In genomic region chr12:57620245-57620935, GRCh38 we compare ENCODE assay signal across 11 cellular contexts. TPM values are rescaled to one million over a fixed set of nuclear protein-coding genes. Genes with fewer than 3 reads are reported as not detected.
DNase-seq lines count a peak whose midpoint lies in the region; ATAC-seq and TF ChIP-seq lines count a peak whose summit lies in the region.
"Had no signal": no experiment of that assay in that cellular context is flagged by ENCODE, and none has a peak within 500 bp of the region (broad histone marks: within the 10 kb centered on the region; RNA-seq: fewer than 3 reads in every experiment).

No MANE protein-coding gene starts in this region.

- POLR2A ChIA-PET in Caco-2 (lab: Charles Lee): no interaction called here

- intact Hi-C loops in Caco-2 (cut with micrococcal nuclease; ENCODE audit: unreplicated experiment): loop anchor here (5.0 kb wide), 1 partner anchor 98 kb away; the partner anchor contains the start of genes DDIT3 and MBD6

- CTCF ChIA-PET in Caco-2 (lab: Charles Lee): interaction anchor here (0.8 to 3.0 kb wide), 4 partner anchors 12 to 41 kb away, joined by 3 to 20 read pairs (median 6); partner anchors contain the start of gene B4GALNT1

- H3K36me3 Mint-ChIP-seq in Caco-2 (ENCODE audit: insufficient read depth, unreplicated experiment) (no peaks in the 10 kb centered on the region), memory B cell (no peaks in the 10 kb centered on the region)
- H3K36me3 Mint-ChIP-seq in activated T-helper 17 cell treated with anti-CD3 and anti-CD28 coated beads, Interleukin-2, amount 50 U/mL, for 72 hours (ENCODE audit: low read depth): peaks cover 6% of the 10 kb centered on the region

- TF ChIP-seq CTCF in Caco-2 (IDR thresholded peaks at IDR 0.05; ENCODE audit: insufficient read depth in 1 of 2, low read depth in 1 of 2, low read length in 1 of 2, severe bottlenecking in 1 of 2, unreplicated experiment in 1 of 2) (no peak), WERI-Rb-1 (IDR thresholded peaks at IDR 0.05; ENCODE audit: low read depth, low read length) (no peak)

- peaks cover 26% of the 10 kb centered on the region for H3K27me3 Mint-ChIP-seq in Caco-2 (ENCODE audit: insufficient read depth, unreplicated experiment)
- H3K27me3 Mint-ChIP-seq in activated T-helper 17 cell treated with anti-CD3 and anti-CD28 coated beads, Interleukin-2, amount 50 U/mL, for 72 hours: peaks cover 73% of the 10 kb centered on the region
- H3K27me3 Mint-ChIP-seq in memory B cell: peaks cover 51% of the 10 kb centered on the region

- H3K9ac ChIP-seq in BLaER1 treated with 17β-estradiol and CSF1 and Interleukin-3, amounts not matched to agents 10 nM and 100 nM: no peak overlapping the region

- H3K4me3 Mint-ChIP-seq in Caco-2 (ENCODE audit: unreplicated experiment) (peak overlapping the region; percentile 75), memory B cell (peak overlapping the region; percentile 70)
- H3K4me3 Mint-ChIP-seq in activated T-helper 17 cell treated with anti-CD3 and anti-CD28 coated beads, Interleukin-2, amount 50 U/mL, for 72 hours: peak overlapping the region; percentile 51

- H3K4me2 ChIP-seq in BLaER1 treated with 17β-estradiol and CSF1 and Interleukin-3, amounts not matched to agents 10 nM and 100 nM: peak overlapping the region; percentile 30 to 89 (median 72); a peak in 21 of 22 replicates

- peaks cover 78 to 88% (median 83%) of the 10 kb centered on the region in 11 experiments for H3K27me3 ChIP-seq in BLaER1 treated with 17β-estradiol and CSF1 and Interleukin-3, amounts not matched to agents 10 nM and 100 nM
- H3K27me3 ChIP-seq in Caco-2 (replicated peaks; ENCODE audit: control insufficient read depth, insufficient read depth, low read length) (peaks cover 4% of the 10 kb centered on the region), WERI-Rb-1 (ENCODE audit: insufficient read depth, low read depth, severe bottlenecking) (no peaks in the 10 kb centered on the region)

- H3K9me3 Mint-ChIP-seq in Caco-2 (ENCODE audit: unreplicated experiment) (no peaks in the 10 kb centered on the region), memory B cell (no peaks in the 10 kb centered on the region)
- H3K9me3 Mint-ChIP-seq in activated T-helper 17 cell treated with anti-CD3 and anti-CD28 coated beads, Interleukin-2, amount 50 U/mL, for 72 hours: no peaks in the 10 kb centered on the region

- H3K36me3 ChIP-seq in BLaER1 treated with 17β-estradiol and CSF1 and Interleukin-3, amounts not matched to agents 10 nM and 100 nM: 0 out of 22 replicates have a peak, but pooled peaks cover 0 to 4% (median 0%) of the 10 kb centered on the region in 11 experiments
- H3K36me3 ChIP-seq in Caco-2 (ENCODE audit: control insufficient read depth, insufficient read depth, low read length): no peaks in the 10 kb centered on the region
- peaks cover 78% of the 10 kb centered on the region for H3K36me3 ChIP-seq in WERI-Rb-1

- H3K27ac ChIP-seq in BLaER1 treated with 17β-estradiol and CSF1 and Interleukin-3, amounts not matched to agents 10 nM and 100 nM: no peak overlapping the region
- no peak overlapping the region for H3K27ac ChIP-seq in WERI-Rb-1
- H3K27ac ChIP-seq: tibial artery had no signal

- no peak for DNase-seq in Caco-2
- no peak for DNase-seq in memory B cell (ENCODE audit: low spot score in 2 of 2)
- no peak for DNase-seq in activated CD4-positive, CD25-positive, alpha-beta regulatory T cell (lab: John Stamatoyannopoulos, UW)
- no peak for DNase-seq in midbrain (lab: John Stamatoyannopoulos, UW)
- DNase-seq in WERI-Rb-1: no peak
- DNase-seq: NCI-H1417, NCI-H510A treated with DMSO at 0.1 percent for 48 hours, tibial artery had no signal

- peaks cover 18 to 37% (median 32%) of the 10 kb centered on the region in 10 experiments for H3K4me1 ChIP-seq in BLaER1 treated with 17β-estradiol and CSF1 and Interleukin-3, amounts not matched to agents 10 nM and 100 nM
- no peaks in the 10 kb centered on the region; the same call in 1 of the 2 replicates for H3K4me1 ChIP-seq in Caco-2

- H3K4me1 Mint-ChIP-seq in Caco-2 (ENCODE audit: low read depth, unreplicated experiment) (peaks cover 7% of the 10 kb centered on the region), memory B cell (peaks cover 42% of the 10 kb centered on the region)
- H3K4me1 Mint-ChIP-seq in activated T-helper 17 cell treated with anti-CD3 and anti-CD28 coated beads, Interleukin-2, amount 50 U/mL, for 72 hours: peaks cover 11% of the 10 kb centered on the region

- no TSS peak for BruUV-seq in Caco-2 (replicated peaks; lab: Mats Ljungman, UMichigan)

- peak overlapping the region in 5 of 10 experiments; percentile 8 to 54 (median 38); a peak in 8 of 20 replicates for H3K4me3 ChIP-seq in BLaER1 treated with 17β-estradiol and CSF1 and Interleukin-3, amounts not matched to agents 10 nM and 100 nM
- H3K4me3 ChIP-seq in Caco-2 (ENCODE audit: low read depth, low read length): no peak overlapping the region
- H3K4me3 ChIP-seq in WERI-Rb-1 (ENCODE audit: low read depth, low read length): no peak overlapping the region

- H4K20me1 ChIP-seq in BLaER1 treated with 17β-estradiol and CSF1 and Interleukin-3, amounts not matched to agents 10 nM and 100 nM: peaks cover 0 to 34% (median 17%) of the 10 kb centered on the region in 11 experiments; a peak in 13 of 22 replicates

- peaks cover 0 to 7% (median 0%) of the 10 kb centered on the region in 11 experiments; a peak in 2 of 22 replicates for H3K9me3 ChIP-seq in BLaER1 treated with 17β-estradiol and CSF1 and Interleukin-3, amounts not matched to agents 10 nM and 100 nM (replicated peaks in 1 of 11)
- no peaks in the 10 kb centered on the region for H3K9me3 ChIP-seq in Caco-2
- no peaks in the 10 kb centered on the region for H3K9me3 ChIP-seq in WERI-Rb-1 (ENCODE audit: severe bottlenecking)
- H3K9me3 ChIP-seq: tibial artery had no signal

- ATAC-seq in activated T-helper 17 cell treated with anti-CD3 and anti-CD28 coated beads, Interleukin-2, amount 50 U/mL, for 72 hours (replicated peaks): no peak
- ATAC-seq in memory B cell (ENCODE audit: low read depth) (no peak), HG03520 (IDR thresholded peaks at IDR 0.05; ENCODE audit: unreplicated experiment) (no peak)

- H3K27ac Mint-ChIP-seq in Caco-2 (ENCODE audit: unreplicated experiment) (no peak overlapping the region), memory B cell (no peak overlapping the region)
- H3K27ac Mint-ChIP-seq in activated T-helper 17 cell treated with anti-CD3 and anti-CD28 coated beads, Interleukin-2, amount 50 U/mL, for 72 hours: no peak overlapping the region

RNA-seq across cellular contexts. Expression of gene ARHGEF25, which starts 9.2 kb away (rescaled TPM):
- total RNA-seq in Caco-2 (2022): 5.2 and 5.5 TPM in 2 replicates
- total RNA-seq in activated T-helper 17 cell treated with anti-CD3 and anti-CD28 coated beads, Interleukin-2, amount 50 U/mL, for 72 hours: 1 to 10 TPM; 1.5 to 1.6 TPM

RNA-seq across cellular contexts. Expression of gene B4GALNT1, which starts 12.6 kb away (rescaled TPM):
- total RNA-seq in Caco-2 (2022): 4.2 and 5.7 TPM in 2 replicates
- 1 to 10 TPM; 1.5 to 3.7 TPM for total RNA-seq in activated T-helper 17 cell treated with anti-CD3 and anti-CD28 coated beads, Interleukin-2, amount 50 U/mL, for 72 hours

RNA-seq across cellular contexts. Expression of gene DTX3, which starts 15.8 kb away (rescaled TPM):
- total RNA-seq in Caco-2 (2022): 17.4 and 20.4 TPM in 2 replicates
- 10 to 100 TPM; 16.7 to 19.5 TPM for total RNA-seq in activated T-helper 17 cell treated with anti-CD3 and anti-CD28 coated beads, Interleukin-2, amount 50 U/mL, for 72 hours

RNA-seq across cellular contexts. Expression of gene PIP4K2C, which starts 29.4 kb away (rescaled TPM):
- total RNA-seq in Caco-2 (2022): 42.0 and 48.0 TPM in 2 replicates
- 10 to 100 TPM; 16.0 to 23.0 TPM for total RNA-seq in activated T-helper 17 cell treated with anti-CD3 and anti-CD28 coated beads, Interleukin-2, amount 50 U/mL, for 72 hours
